20 cellular contexts compared by ENCODE assay signal in genomic region chr3:152843955-152844354, GRCh38. TPM values are rescaled to one million over a fixed set of nuclear protein-coding genes. Genes with fewer than 3 reads are reported as not detected.
DNase-seq lines count a peak whose midpoint lies in the region; ATAC-seq and TF ChIP-seq lines count a peak whose summit lies in the region.
"Had no signal": no experiment of that assay in that cellular context is flagged by ENCODE, and none has a peak within 500 bp of the region (broad histone marks: within the 10 kb centered on the region; RNA-seq: fewer than 3 reads in every experiment).

No MANE protein-coding gene starts in this region.

- H3K9me3 Mint-ChIP-seq in Caco-2 (ENCODE audit: unreplicated experiment), result peaks cover 16% of the 10 kb centered on the region
- H3K9me3 Mint-ChIP-seq in activated T-helper 2 cell treated with anti-CD3 and anti-CD28 coated beads, Interferon-gamma antibody, Interleukin-2, Interleukin-4, amounts not matched to agents 10 μg/mL and 5 μg/mL and 100 μg/mL, durations not matched to agents 14 hours and 24 hours and 36 hours, result peaks cover 7% of the 10 kb centered on the region

- CTCF ChIA-PET in Caco-2 (lab: Charles Lee), result no interaction called here

- H3K36me3 ChIP-seq in Caco-2 (ENCODE audit: control insufficient read depth, insufficient read depth, low read length), result no peaks in the 10 kb centered on the region

- H3K27me3 Mint-ChIP-seq in Caco-2 (ENCODE audit: insufficient read depth, unreplicated experiment), result no peaks in the 10 kb centered on the region
- peaks cover 6% of the 10 kb centered on the region for H3K27me3 Mint-ChIP-seq in activated T-helper 2 cell treated with anti-CD3 and anti-CD28 coated beads, Interferon-gamma antibody, Interleukin-2, Interleukin-4, amounts not matched to agents 10 μg/mL and 5 μg/mL and 100 μg/mL, durations not matched to agents 14 hours and 24 hours and 36 hours (ENCODE audit: low read depth)
- H3K27me3 Mint-ChIP-seq: stimulated activated naive CD8-positive, alpha-beta T cell treated with anti-CD3 and anti-CD28 coated beads, Interleukin-15, Interleukin-2, amounts not matched to agents 100 ng/mL and 50 ng/mL, for 24 hours had no signal

- no peaks in the 10 kb centered on the region for H3K4me1 Mint-ChIP-seq in Caco-2 (ENCODE audit: low read depth, unreplicated experiment)
- H3K4me1 Mint-ChIP-seq in activated T-helper 2 cell treated with anti-CD3 and anti-CD28 coated beads, Interferon-gamma antibody, Interleukin-2, Interleukin-4, amounts not matched to agents 10 μg/mL and 5 μg/mL and 100 μg/mL, durations not matched to agents 14 hours and 24 hours and 36 hours (ENCODE audit: low read depth), result no peaks in the 10 kb centered on the region
- H3K4me1 Mint-ChIP-seq: activated CD4-positive, alpha-beta memory T cell treated with anti-CD3 and anti-CD28 coated beads, Interleukin-2, amount 10 ng/mL, durations not matched to agents 7 days and 5 days; activated naive CD8-positive, alpha-beta T cell treated with anti-CD3 and anti-CD28 coated beads, Interleukin-2, amount 10 ng/mL, durations not matched to agents 7 days and 5 days had no signal

- no TSS peak for BruUV-seq in Caco-2 (replicated peaks; lab: Mats Ljungman, UMichigan)

- H3K36me3 Mint-ChIP-seq in Caco-2 (ENCODE audit: insufficient read depth, unreplicated experiment), result no peaks in the 10 kb centered on the region
- H3K36me3 Mint-ChIP-seq in activated T-helper 2 cell treated with anti-CD3 and anti-CD28 coated beads, Interferon-gamma antibody, Interleukin-2, Interleukin-4, amounts not matched to agents 10 μg/mL and 5 μg/mL and 100 μg/mL, durations not matched to agents 14 hours and 24 hours and 36 hours (ENCODE audit: low read depth), result no peaks in the 10 kb centered on the region
- H3K36me3 Mint-ChIP-seq: activated naive CD8-positive, alpha-beta T cell treated with anti-CD3 and anti-CD28 coated beads, Interleukin-2, amount 10 ng/mL, durations not matched to agents 7 days and 5 days had no signal

- DNase-seq in effector CD4-positive, alpha-beta T cell, result no peak
- no peak for DNase-seq in Caco-2
- DNase-seq in activated T-helper 2 cell treated with anti-CD3 and anti-CD28 coated beads, Interferon-gamma antibody, Interleukin-2, Interleukin-4, amounts not matched to agents 10 μg/mL and 5 μg/mL and 100 μg/mL, durations not matched to agents 14 hours and 24 hours and 36 hours (ENCODE audit: low spot score), result no peak
- no peak for DNase-seq in SIG-M5 (lab: John Stamatoyannopoulos, UW)
- DNase-seq: ACHN; activated CD4-positive, alpha-beta memory T cell treated with anti-CD3 and anti-CD28 coated beads, Interleukin-2, amount 10 ng/mL, durations not matched to agents 7 days and 5 days; activated naive CD8-positive, alpha-beta T cell treated with anti-CD3 and anti-CD28 coated beads, Interleukin-2, amount 10 ng/mL, durations not matched to agents 7 days and 5 days; DMS79; glutamatergic neuron; HFFc6; nucleus accumbens; right cardiac atrium; T-helper 1 cell; upper lobe of right lung had no signal

- no peaks in the 10 kb centered on the region for H3K27me3 ChIP-seq in Caco-2 (replicated peaks; ENCODE audit: control insufficient read depth, insufficient read depth, low read length)
- H3K27me3 ChIP-seq: upper lobe of right lung had no signal

- H3K9me3 ChIP-seq in Caco-2, result peaks cover 15% of the 10 kb centered on the region
- H3K9me3 ChIP-seq: upper lobe of right lung had no signal

- POLR2A ChIA-PET in Caco-2 (lab: Charles Lee), result no interaction called here

- no peak overlapping the region for H3K27ac Mint-ChIP-seq in Caco-2 (ENCODE audit: unreplicated experiment)
- no peak overlapping the region for H3K27ac Mint-ChIP-seq in activated T-helper 2 cell treated with anti-CD3 and anti-CD28 coated beads, Interferon-gamma antibody, Interleukin-2, Interleukin-4, amounts not matched to agents 10 μg/mL and 5 μg/mL and 100 μg/mL, durations not matched to agents 14 hours and 24 hours and 36 hours
- H3K27ac Mint-ChIP-seq: activated CD4-positive, alpha-beta memory T cell treated with anti-CD3 and anti-CD28 coated beads, Interleukin-2, amount 10 ng/mL, durations not matched to agents 7 days and 5 days; activated naive CD8-positive, alpha-beta T cell treated with anti-CD3 and anti-CD28 coated beads, Interleukin-2, amount 10 ng/mL, durations not matched to agents 7 days and 5 days; HFFc6; stimulated activated naive CD8-positive, alpha-beta T cell treated with anti-CD3 and anti-CD28 coated beads, Interleukin-15, Interleukin-2, amounts not matched to agents 100 ng/mL and 50 ng/mL, for 24 hours had no signal

- ATAC-seq in GM18861 (IDR thresholded peaks at IDR 0.05; ENCODE audit: unreplicated experiment) (peak; percentile 98), GM21786 (IDR thresholded peaks at IDR 0.05; ENCODE audit: unreplicated experiment) (peak; percentile 68), HG03159 (IDR thresholded peaks at IDR 0.05; ENCODE audit: unreplicated experiment) (peak; percentile 81), esophagus mucosa (peak; percentile 23)
- ATAC-seq: HepG2, right cardiac atrium, upper lobe of right lung had no signal

- H3K4me1 ChIP-seq in Caco-2, result no peaks in the 10 kb centered on the region
- H3K4me1 ChIP-seq: upper lobe of right lung had no signal

- H3K4me3 ChIP-seq in Caco-2 (ENCODE audit: low read depth, low read length), result no peak overlapping the region
- H3K4me3 ChIP-seq: upper lobe of right lung had no signal

- intact Hi-C loops in Caco-2 (cut with micrococcal nuclease; ENCODE audit: unreplicated experiment), result no loop called here
- intact Hi-C loops in activated T-helper 2 cell treated with anti-CD3 and anti-CD28 coated beads, Interferon-gamma antibody, Interleukin-2, Interleukin-4, amounts not matched to agents 10 μg/mL and 5 μg/mL and 100 μg/mL, durations not matched to agents 14 hours and 24 hours and 36 hours (cut with micrococcal nuclease), result no loop called here

- TF ChIP-seq CTCF in Caco-2 (IDR thresholded peaks at IDR 0.05; ENCODE audit: insufficient read depth in 1 of 2, low read depth in 1 of 2, low read length in 1 of 2, severe bottlenecking in 1 of 2, unreplicated experiment in 1 of 2), result no peak

- H3K4me3 Mint-ChIP-seq in Caco-2 (ENCODE audit: unreplicated experiment), result no peak overlapping the region
- H3K4me3 Mint-ChIP-seq in activated T-helper 2 cell treated with anti-CD3 and anti-CD28 coated beads, Interferon-gamma antibody, Interleukin-2, Interleukin-4, amounts not matched to agents 10 μg/mL and 5 μg/mL and 100 μg/mL, durations not matched to agents 14 hours and 24 hours and 36 hours (ENCODE audit: low read depth), result no peak overlapping the region
- H3K4me3 Mint-ChIP-seq: activated CD4-positive, alpha-beta memory T cell treated with anti-CD3 and anti-CD28 coated beads, Interleukin-2, amount 10 ng/mL, durations not matched to agents 7 days and 5 days; activated naive CD8-positive, alpha-beta T cell treated with anti-CD3 and anti-CD28 coated beads, Interleukin-2, amount 10 ng/mL, durations not matched to agents 7 days and 5 days; HFFc6; stimulated activated naive CD8-positive, alpha-beta T cell treated with anti-CD3 and anti-CD28 coated beads, Interleukin-15, Interleukin-2, amounts not matched to agents 100 ng/mL and 50 ng/mL, for 24 hours had no signal

RNA-seq across cellular contexts. Expression of gene P2RY1, which starts 9.0 kb away (rescaled TPM):
- total RNA-seq in esophagus mucosa (20.5 TPM), Caco-2 (2022) (6.0 and 8.5 TPM in 2 replicates)
- 1.7 and 2.1 TPM in 2 replicates for total RNA-seq in activated T-helper 2 cell treated with anti-CD3 and anti-CD28 coated beads, Interferon-gamma antibody, Interleukin-2, Interleukin-4, amounts not matched to agents 10 μg/mL and 5 μg/mL and 100 μg/mL, durations not matched to agents 14 hours and 24 hours and 36 hours
- total RNA-seq: HepG2, HFFc6 had no signal

Comparison
In these comparisons a context has a peak if more than half of its experiments do, and no peak if none do; other contexts are left out.
1. ATAC-seq: peak in every context shown above with its lines; median percentile 98 in GM18861; 81 in HG03159; 68 in GM21786; 23 in esophagus mucosa.